18 cellular contexts compared by ENCODE assay signal in genomic region chr6:37893262-37893661, GRCh38.
"Had no signal": no experiment of that assay in that cellular context is flagged by ENCODE, and none has a peak within 500 bp of the region (broad histone marks: within the 10 kb centered on the region; RNA-seq: fewer than 3 reads in every experiment).

No MANE protein-coding gene starts in this region.

- H3K9ac ChIP-seq: parathyroid adenoma had no signal

- H3K4me1 Mint-ChIP-seq: activated CD8-positive, alpha-beta memory T cell treated with anti-CD3 and anti-CD28 coated beads, Interleukin-2, amount 10 ng/mL, durations not matched to agents 7 days and 5 days had no signal

- H3K4me3 Mint-ChIP-seq: activated CD4-positive, alpha-beta memory T cell treated with anti-CD3 and anti-CD28 coated beads for 36 hours; activated CD8-positive, alpha-beta memory T cell treated with anti-CD3 and anti-CD28 coated beads, Interleukin-2, amount 10 ng/mL, durations not matched to agents 7 days and 5 days; activated naive CD8-positive, alpha-beta T cell; WTC11 had no signal

- H3K27me3 ChIP-seq: esophagus muscularis mucosa, heart right ventricle, spleen, upper lobe of right lung had no signal

- H3K4me3 ChIP-seq: esophagus muscularis mucosa, heart right ventricle, mucosa of descending colon, spleen, upper lobe of right lung had no signal

- H3K27ac Mint-ChIP-seq: activated CD4-positive, alpha-beta memory T cell treated with anti-CD3 and anti-CD28 coated beads for 36 hours; activated CD8-positive, alpha-beta memory T cell treated with anti-CD3 and anti-CD28 coated beads, Interleukin-2, amount 10 ng/mL, durations not matched to agents 7 days and 5 days; activated naive CD8-positive, alpha-beta T cell; WTC11 had no signal

- H3K27me3 Mint-ChIP-seq: activated CD4-positive, alpha-beta memory T cell treated with anti-CD3 and anti-CD28 coated beads for 36 hours; activated CD8-positive, alpha-beta memory T cell treated with anti-CD3 and anti-CD28 coated beads, Interleukin-2, amount 10 ng/mL, durations not matched to agents 7 days and 5 days; activated naive CD8-positive, alpha-beta T cell; naive thymus-derived CD8-positive, alpha-beta T cell had no signal

- H3K36me3 ChIP-seq: esophagus muscularis mucosa, upper lobe of right lung had no signal

- H3K9me3 ChIP-seq: mucosa of descending colon, upper lobe of right lung had no signal

- H3K27ac ChIP-seq: esophagus muscularis mucosa, heart right ventricle, parathyroid adenoma, upper lobe of right lung had no signal

- DNase-seq: activated CD4-positive, alpha-beta memory T cell treated with anti-CD3 and anti-CD28 coated beads for 36 hours; activated CD4-positive, alpha-beta T cell treated with anti-CD3 and anti-CD28 coated beads for 4 hours; activated CD8-positive, alpha-beta memory T cell treated with anti-CD3 and anti-CD28 coated beads, Interleukin-2, amount 10 ng/mL, durations not matched to agents 7 days and 5 days; dermis blood vessel endothelial cell; effector memory CD4-positive, alpha-beta T cell; heart right ventricle; mesenchymal stem cell; mucosa of descending colon; naive thymus-derived CD8-positive, alpha-beta T cell; spleen; stimulated activated CD4-positive, alpha-beta T cell treated with anti-CD3 and anti-CD28 coated beads, Interleukin-4, amount 100 ng/mL, for 4 hours; stimulated activated naive CD4-positive, alpha-beta T cell; T-helper 2 cell; upper lobe of right lung had no signal

- H3K9me3 Mint-ChIP-seq: WTC11 had no signal

- H3K36me3 Mint-ChIP-seq: WTC11 had no signal

- H2AFZ ChIP-seq: parathyroid adenoma had no signal

- ATAC-seq: activated CD8-positive, alpha-beta memory T cell treated with anti-CD3 and anti-CD28 coated beads, Interleukin-2, amount 10 ng/mL, durations not matched to agents 7 days and 5 days; heart right ventricle; mucosa of descending colon; naive thymus-derived CD8-positive, alpha-beta T cell; upper lobe of right lung; WTC11 had no signal
